29 cellular contexts compared by ENCODE assay signal in the genomic region with DNA sequence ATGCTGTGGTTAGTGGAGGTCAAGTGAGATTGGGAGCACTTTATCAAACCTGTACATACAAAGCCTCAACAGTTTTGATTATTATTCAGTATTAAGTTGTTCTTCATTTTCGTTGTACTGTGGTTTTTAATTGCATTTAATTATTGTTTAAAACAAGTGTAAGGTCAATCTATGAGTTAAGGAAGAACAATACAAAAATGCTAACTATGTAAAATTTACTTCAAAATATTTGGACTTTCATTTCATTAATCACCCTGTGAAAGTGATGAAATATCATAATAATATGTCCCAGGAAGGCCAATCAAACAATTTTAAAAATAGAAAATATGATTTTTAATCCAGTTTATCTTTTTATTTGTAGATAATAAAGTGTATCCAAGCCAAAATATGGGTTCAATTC. TPM values are rescaled to one million over a fixed set of nuclear protein-coding genes. Genes with fewer than 3 reads are reported as not detected.
"Had no signal": no experiment of that assay in that cellular context is flagged by ENCODE, and none has a peak within 500 bp of the region (broad histone marks: within the 10 kb centered on the region; RNA-seq: fewer than 3 reads in every experiment).

No MANE protein-coding gene starts in this region.

- DNase-seq: cortex of kidney; dorsolateral prefrontal cortex; effector CD4-positive, alpha-beta T cell; hypothalamus; immature natural killer cell; islet precursor cell; left ventricle myocardium superior; lower lobe of right lung; naive thymus-derived CD8-positive, alpha-beta T cell; nephron progenitor cell; nucleus accumbens; sigmoid colon; spleen; stimulated activated CD4-positive, alpha-beta T cell treated with anti-CD3 and anti-CD28 coated beads, Interleukin-4, amount 100 ng/mL, for 4 hours; stimulated activated naive CD8-positive, alpha-beta T cell treated with anti-CD3 and anti-CD28 coated beads, Interleukin-15, Interleukin-2, amounts not matched to agents 100 U/mL and 50 U/mL, for 24 hours; substantia nigra; testis; tibial artery; upper lobe of left lung had no signal

- H3K27me3 ChIP-seq: dorsolateral prefrontal cortex, esophagus muscularis mucosa, right atrium auricular region, sigmoid colon, spleen, testis, tibial artery, upper lobe of left lung had no signal

- H3K9me3 ChIP-seq: esophagus muscularis mucosa, lower lobe of right lung, prostate gland, right atrium auricular region, sigmoid colon, spleen, testis, tibial artery, upper lobe of left lung had no signal

- H3K27ac ChIP-seq: dorsolateral prefrontal cortex, esophagus muscularis mucosa, lower lobe of right lung, prostate gland, right atrium auricular region, sigmoid colon, spleen, testis, tibial artery, upper lobe of left lung had no signal

- ATAC-seq: left ventricle myocardium superior; lower lobe of right lung; naive thymus-derived CD8-positive, alpha-beta T cell; stimulated activated memory B cell treated with anti-CD40 and anti-IgM and Interleukin-4, amounts not matched to agents 10 μg/mL and 1 μg/mL and 100 μg/mL, for 72 hours; stimulated activated naive CD8-positive, alpha-beta T cell treated with anti-CD3 and anti-CD28 coated beads, Interleukin-15, Interleukin-2, amounts not matched to agents 100 U/mL and 50 U/mL, for 24 hours had no signal

- H3K36me3 ChIP-seq: esophagus muscularis mucosa, lower lobe of right lung, prostate gland, right atrium auricular region, sigmoid colon, spleen, tibial artery, upper lobe of left lung had no signal

- H3K4me3 ChIP-seq: dorsolateral prefrontal cortex, esophagus muscularis mucosa, lower lobe of right lung, prostate gland, right atrium auricular region, sigmoid colon, spleen, testis, tibial artery, upper lobe of left lung had no signal

- H3K4me1 ChIP-seq: esophagus muscularis mucosa, lower lobe of right lung, prostate gland, right atrium auricular region, sigmoid colon, testis, tibial artery had no signal

- FAIRE-seq: frontal cortex, urothelium cell line had no signal

RNA-seq across cellular contexts. Expression of a gene that starts 30.4 kb away (rescaled TPM):
- total RNA-seq: dorsolateral prefrontal cortex; epithelial cell of proximal tubule; esophagus muscularis mucosa; fibroblast of lung; frontal cortex; lower lobe of right lung; mesenteric fat pad; naive thymus-derived CD8-positive, alpha-beta T cell; osteocyte; sigmoid colon; spleen; upper lobe of left lung had no signal
- polyA plus RNA-seq: fibroblast of lung, immature natural killer cell, sigmoid colon had no signal

RNA-seq across cellular contexts. Expression of a gene that starts 36.8 kb away (rescaled TPM):
- polyA plus RNA-seq: immature natural killer cell had no signal
